Comparison of ENCODE assay signal across 11 cellular contexts in the genomic region with DNA sequence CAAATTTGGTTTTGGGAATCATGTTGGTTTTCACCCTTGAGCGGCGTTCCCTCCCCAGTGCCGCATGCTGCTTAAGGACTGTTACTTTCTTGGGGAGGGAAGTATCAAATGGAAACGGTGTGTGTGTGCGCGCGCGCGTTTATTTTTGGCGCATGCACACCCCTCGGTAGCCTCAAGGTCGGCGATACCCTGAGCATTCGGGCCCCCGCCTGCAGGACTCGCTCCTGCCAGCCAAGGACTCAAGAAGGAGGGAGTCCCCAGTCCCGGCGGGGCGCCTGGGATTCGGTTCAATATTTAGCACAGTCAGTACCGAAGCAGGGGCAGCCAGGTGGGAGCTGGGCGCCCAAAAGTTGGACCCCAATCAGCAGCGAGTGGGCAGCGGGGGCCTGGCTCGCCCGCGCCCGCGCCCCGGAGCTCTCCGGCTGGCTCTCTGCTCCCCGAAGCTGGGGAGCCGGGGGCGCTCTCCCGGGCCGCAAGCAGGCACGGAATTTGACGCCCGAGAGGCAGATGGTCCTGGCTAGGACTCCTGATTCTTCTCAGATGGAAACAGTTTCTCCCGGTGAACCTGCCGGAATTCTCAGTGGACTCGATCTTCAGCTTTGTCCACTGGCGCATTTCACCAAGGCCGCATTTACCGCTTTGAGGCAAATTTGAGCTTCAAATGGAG.
DNase-seq lines count a peak whose midpoint lies in the region; ATAC-seq, FAIRE-seq and TF ChIP-seq lines count a peak whose summit lies in the region.
"Had no signal": no experiment of that assay in that cellular context is flagged by ENCODE, and none has a peak within 500 bp of the region (broad histone marks: within the 10 kb centered on the region; RNA-seq: fewer than 3 reads in every experiment).

No MANE protein-coding gene starts in this region.

- no peak for TF ChIP-seq CTCF in astrocyte (IDR thresholded peaks at IDR 0.05; ENCODE audit: insufficient read depth, low read depth, low read length)
- TF ChIP-seq CTCF in hepatocyte (IDR thresholded peaks at IDR 0.05; ENCODE audit: poor library complexity), result no peak
- TF ChIP-seq CTCF in psoas muscle (IDR thresholded peaks at IDR 0.05), result no peak

- H3K4me2 ChIP-seq in astrocyte (ENCODE audit: low read length) (peak overlapping the region; percentile 96), hepatocyte (peak overlapping the region; percentile 93)

- H3K27ac ChIP-seq in astrocyte (ENCODE audit: low read depth, low read length) (no peak overlapping the region), hepatocyte (no peak overlapping the region), psoas muscle (peak overlapping the region; percentile 43)

- H3K9me3 ChIP-seq in astrocyte (ENCODE audit: insufficient read depth, low read depth, low read length) (no peaks in the 10 kb centered on the region), hepatocyte (ENCODE audit: low read depth) (no peaks in the 10 kb centered on the region), psoas muscle (no peaks in the 10 kb centered on the region)

- H3K27ac Mint-ChIP-seq in astrocyte (ENCODE audit: unreplicated experiment), result no peak overlapping the region
- H3K27ac Mint-ChIP-seq: activated T-helper 17 cell treated with anti-CD3 and anti-CD28 coated beads, Interleukin-2, amount 50 U/mL, for 72 hours had no signal

- no peaks in the 10 kb centered on the region for H3K36me3 Mint-ChIP-seq in astrocyte (ENCODE audit: low read depth, unreplicated experiment)

- FAIRE-seq in astrocyte (lab: Jason Lieb, UNC), result no peak

- intact Hi-C loops in psoas muscle (cut with DNase I), result no loop called here

- H4K20me1 ChIP-seq in astrocyte (ENCODE audit: insufficient read depth, low read length) (no peaks in the 10 kb centered on the region), hepatocyte (ENCODE audit: insufficient read depth, poor library complexity, severe bottlenecking) (no peaks in the 10 kb centered on the region)

- peak overlapping the region; percentile 31 for H3K9ac ChIP-seq in astrocyte (ENCODE audit: low read length)

- WGBS in hepatocyte (ENCODE audit: low lambda C conversion rate, missing lambda C conversion rate), result 3% methylated on average over 43 of the region's 45 CpGs
- 2 to 4% (median 2%) methylated on average over 42 to 45 of the region's 45 CpGs for WGBS in psoas muscle, 3 donors

- H3K79me2 ChIP-seq in astrocyte (ENCODE audit: insufficient read depth, low read length) (no peaks in the 10 kb centered on the region), hepatocyte (no peaks in the 10 kb centered on the region)

- H3K4me3 ChIP-seq in astrocyte (ENCODE audit: insufficient read depth, low read depth, low read length) (peak overlapping the region; percentile 56), hepatocyte (peak overlapping the region; percentile 43), psoas muscle (peak overlapping the region; percentile 80)

- no peaks in the 10 kb centered on the region for H3K9me2 ChIP-seq in hepatocyte (replicated peaks; ENCODE audit: insufficient read depth)

- H2AFZ ChIP-seq in astrocyte (ENCODE audit: low read depth, low read length), result peak overlapping the region; percentile 81
- H2AFZ ChIP-seq in hepatocyte, result peak overlapping the region; percentile 81

- H3K4me1 Mint-ChIP-seq in astrocyte (ENCODE audit: low read depth, unreplicated experiment), result peaks cover 7% of the 10 kb centered on the region
- H3K4me1 Mint-ChIP-seq: activated T-helper 17 cell treated with anti-CD3 and anti-CD28 coated beads, Interleukin-2, amount 50 U/mL, for 72 hours had no signal

- no peaks in the 10 kb centered on the region for H3K9me3 Mint-ChIP-seq in astrocyte (ENCODE audit: unreplicated experiment)
- H3K9me3 Mint-ChIP-seq: activated T-helper 17 cell treated with anti-CD3 and anti-CD28 coated beads, Interleukin-2, amount 50 U/mL, for 72 hours had no signal

- H3K4me1 ChIP-seq in astrocyte (ENCODE audit: insufficient read depth, low read length) (peaks cover 10% of the 10 kb centered on the region), hepatocyte (ENCODE audit: insufficient read depth) (no peaks in the 10 kb centered on the region), psoas muscle (peaks cover 13% of the 10 kb centered on the region)

- peaks cover 41% of the 10 kb centered on the region for H3K27me3 ChIP-seq in astrocyte (ENCODE audit: insufficient read depth, low read length)
- peaks cover 38% of the 10 kb centered on the region for H3K27me3 ChIP-seq in hepatocyte
- H3K27me3 ChIP-seq in psoas muscle (ENCODE audit: insufficient read depth in 3 of 3, low read length in 2 of 3), result no peaks in the 10 kb centered on the region

- peaks cover 45% of the 10 kb centered on the region for H3K27me3 Mint-ChIP-seq in astrocyte (ENCODE audit: low read depth, unreplicated experiment)

- DNase-seq in ELF-1 (ENCODE audit: low read depth, low spot score), result peak; percentile 47
- DNase-seq in astrocyte (ENCODE audit: low read depth), result no peak
- DNase-seq in hepatocyte (ENCODE audit: low spot score), result peak; percentile 13
- peak in 1 of 2 donors; percentile 57 for DNase-seq in psoas muscle
- no peak for DNase-seq in left lobe of liver (ENCODE audit: low spot score)
- no peak for DNase-seq in stimulated activated CD4-positive, alpha-beta T cell treated with anti-CD3 and anti-CD28 coated beads, Interleukin-4, amount 100 ng/mL, for 24 hours
- DNase-seq in KG1 (lab: John Stamatoyannopoulos, UW), result no peak
- no peak for DNase-seq in hippocampal formation (lab: John Stamatoyannopoulos, UW)
- DNase-seq: DMS79, SIG-M5 had no signal

- ATAC-seq in psoas muscle (peak; percentile 56 to 75 (median 60)), left lobe of liver (no peak)
- ATAC-seq: activated T-helper 17 cell treated with anti-CD3 and anti-CD28 coated beads, Interleukin-2, amount 50 U/mL, for 72 hours had no signal

- H3K36me3 ChIP-seq in astrocyte (ENCODE audit: insufficient read depth, low read length) (no peaks in the 10 kb centered on the region), hepatocyte (replicated peaks; ENCODE audit: insufficient read depth, low read depth) (no peaks in the 10 kb centered on the region), psoas muscle (ENCODE audit: insufficient read depth in 1 of 2, low read depth in 1 of 2) (no peaks in the 10 kb centered on the region)

- H3K4me3 Mint-ChIP-seq in astrocyte (ENCODE audit: unreplicated experiment), result peak overlapping the region; percentile 83
- H3K4me3 Mint-ChIP-seq: activated T-helper 17 cell treated with anti-CD3 and anti-CD28 coated beads, Interleukin-2, amount 50 U/mL, for 72 hours had no signal

Comparison
In these comparisons a context has a peak if more than half of its experiments do, and no peak if none do; other contexts are left out.
1. DNase-seq: peak in ELF-1 (single experiment) and hepatocyte (single experiment); none in astrocyte (single experiment), left lobe of liver (single experiment), stimulated activated CD4-positive, alpha-beta T cell treated with anti-CD3 and anti-CD28 coated beads, Interleukin-4, amount 100 ng/mL, for 24 hours (single experiment), KG1 (single experiment) and hippocampal formation (0 of 2).
2. Peak in every context shown above with its lines, with median percentiles within 50 percentile points of each other: H3K4me3 ChIP-seq.